Comparison of ENCODE assay signal across 1 cellular context in the genomic region with DNA sequence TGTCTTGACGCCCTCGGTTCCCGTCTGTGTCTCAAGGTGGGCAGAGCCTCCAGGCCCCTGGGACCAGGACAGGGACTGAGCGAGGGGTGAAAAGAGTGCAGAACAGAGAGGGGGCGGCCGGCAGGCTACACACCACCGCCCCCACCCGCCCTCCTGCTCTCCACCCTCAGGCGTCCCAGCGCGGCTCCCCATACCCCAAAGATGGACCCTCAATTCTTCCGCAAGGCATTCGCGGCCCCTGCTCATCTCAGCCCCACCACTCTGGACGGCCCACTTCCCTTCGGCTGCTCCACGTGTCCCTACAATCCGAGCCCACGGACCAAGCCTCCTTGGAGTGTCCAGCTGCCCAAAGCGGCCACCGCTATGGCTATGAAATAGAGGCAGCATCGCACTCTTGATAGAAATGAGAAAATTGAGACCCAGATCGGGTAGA.
TF ChIP-seq lines count a peak whose summit lies in the region.

No MANE protein-coding gene starts in this region.

TF ChIP-seq in liver, 16 proteins besides CTCF, POLR2A, EP300 and RAD21 (continued from another document):
- no peak for TF ChIP-seq REST (IDR thresholded peaks at IDR 0.05)
- TF ChIP-seq RXRA (IDR thresholded peaks at IDR 0.05) = no peak
- no peak for TF ChIP-seq HNF4G (IDR thresholded peaks at IDR 0.05)
- no peak for TF ChIP-seq FOXA2 (IDR thresholded peaks at IDR 0.05)
TF ChIP-seq in liver: peak in this region for 0.
